Comparison of ENCODE assay signal across 9 cellular contexts in the genomic region with DNA sequence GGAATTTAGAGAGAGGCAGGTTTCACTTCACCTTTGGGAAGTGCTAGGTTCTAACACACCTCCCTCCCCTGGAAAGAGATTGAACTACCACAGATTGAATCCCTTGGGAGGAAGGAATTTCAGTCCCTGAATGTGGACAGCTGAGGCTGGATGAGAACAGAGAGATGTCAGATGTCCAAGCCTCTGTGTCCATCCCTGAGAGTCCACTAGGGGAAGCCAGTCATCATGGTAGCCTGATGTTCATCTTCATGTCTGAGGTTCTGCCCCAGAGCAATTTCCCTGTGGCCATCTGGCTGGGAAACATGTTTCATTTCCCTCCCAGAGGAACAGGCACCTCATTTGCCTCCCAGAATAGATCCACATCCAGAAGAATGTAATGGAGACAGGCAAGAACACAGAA. TPM values are rescaled to one million over a fixed set of nuclear protein-coding genes. Genes with fewer than 3 reads are reported as not detected.
DNase-seq lines count a peak whose midpoint lies in the region; TF ChIP-seq lines count a peak whose summit lies in the region.
"Not testable (repeated sequence)": the region's sequence is repeated elsewhere in the genome, so short reads cannot be mapped to it uniquely, and the experiment has no call there.
"Had no signal": no experiment of that assay in that cellular context is flagged by ENCODE, and none has a peak within 500 bp of the region (broad histone marks: within the 10 kb centered on the region; RNA-seq: fewer than 3 reads in every experiment).

No MANE protein-coding gene starts in this region.

- H3K36me3 ChIP-seq in BJ (ENCODE audit: control insufficient read depth, insufficient read depth, low read length); WERI-Rb-1; liver (ENCODE audit: control insufficient read depth in 4 of 4, insufficient read depth in 3 of 4, low read depth in 1 of 4, low read length in 3 of 4): not testable (repeated sequence)

- H3K36me3 Mint-ChIP-seq in chondrocyte (ENCODE audit: low read depth); type B pancreatic cell: not testable (repeated sequence)

- H3K4me1 ChIP-seq in liver (ENCODE audit: control insufficient read depth in 4 of 4, insufficient read depth in 4 of 4, low read length in 3 of 4): not testable (repeated sequence)

- H3K9me3 ChIP-seq in WERI-Rb-1 (ENCODE audit: severe bottlenecking); liver (ENCODE audit: control insufficient read depth in 4 of 4, low read length in 3 of 4): not testable (repeated sequence)

- H3K9me3 Mint-ChIP-seq in chondrocyte (ENCODE audit: low read depth); type B pancreatic cell: not testable (repeated sequence)

- not testable (repeated sequence) for H3K27ac Mint-ChIP-seq in chondrocyte (ENCODE audit: unreplicated experiment)
- H3K27ac Mint-ChIP-seq in type B pancreatic cell: peak overlapping the region; percentile 21

- H3K27me3 ChIP-seq in BJ (ENCODE audit: control insufficient read depth, insufficient read depth, low read length); WERI-Rb-1 (ENCODE audit: insufficient read depth, low read depth, severe bottlenecking); liver (ENCODE audit: control insufficient read depth in 4 of 4, insufficient read depth in 4 of 4, low read length in 3 of 4): not testable (repeated sequence)

- not testable (repeated sequence) for H3K4me3 Mint-ChIP-seq in chondrocyte (ENCODE audit: unreplicated experiment); type B pancreatic cell

- not testable (repeated sequence) for H3K27me3 Mint-ChIP-seq in chondrocyte (ENCODE audit: low read depth)
- peaks cover 19% of the 10 kb centered on the region for H3K27me3 Mint-ChIP-seq in type B pancreatic cell

- not testable (repeated sequence) for DNase-seq in BJ (ENCODE audit: low read depth); chondrocyte (ENCODE audit: low spot score); fibroblast of the aortic adventitia (ENCODE audit: low read depth); type B pancreatic cell (ENCODE audit: extremely low spot score, unreplicated experiment)
- DNase-seq in LHCN-M2 (ENCODE audit: low read depth) (peak; percentile 70), WERI-Rb-1 (peak; percentile 32)

- H3K27ac ChIP-seq in WERI-Rb-1; liver (ENCODE audit: low read depth in 1 of 2, low read length in 2 of 2): not testable (repeated sequence)

- POLR2A ChIA-PET in BJ (lab: Charles Lee): not testable (repeated sequence)

- TF ChIP-seq CTCF in BJ (IDR thresholded peaks at IDR 0.05; ENCODE audit: insufficient read depth, low read depth, low read length) (peak; percentile 26; the same call in 1 of the 2 replicates), GM12873 (IDR thresholded peaks at IDR 0.05; ENCODE audit: insufficient read depth, low read depth, low read length, missing control alignments) (peak; percentile 3), WERI-Rb-1 (IDR thresholded peaks at IDR 0.05; ENCODE audit: low read depth, low read length) (peak; percentile 54), chondrocyte (IDR thresholded peaks at IDR 0.05) (peak; percentile 38), fibroblast of the aortic adventitia (IDR thresholded peaks at IDR 0.05; ENCODE audit: insufficient read depth, low read length) (peak; percentile 17), liver (IDR thresholded peaks at IDR 0.05; ENCODE audit: low read depth, low read length, missing input control) (peak; percentile 27), type B pancreatic cell (conservative IDR thresholded peaks at IDR 0.05) (peak; percentile 23)

- H3K4me3 ChIP-seq in BJ (ENCODE audit: low read depth, low read length); WERI-Rb-1 (ENCODE audit: low read depth, low read length); fibroblast of the aortic adventitia (ENCODE audit: low read depth, low read length); liver (ENCODE audit: low read depth in 1 of 3, low read length in 3 of 3): not testable (repeated sequence)

- peak; percentile 58 to 75 for TF ChIP-seq RAD21 in liver (IDR thresholded peaks at IDR 0.05)

- CTCF ChIA-PET in BJ (lab: Yijun Ruan, JAX): not testable (repeated sequence)

- H3K4me1 Mint-ChIP-seq in chondrocyte (ENCODE audit: low read depth) (peaks cover 34% of the 10 kb centered on the region), type B pancreatic cell (ENCODE audit: unreplicated experiment) (peaks cover 17% of the 10 kb centered on the region)

- H3K9ac ChIP-seq in liver (ENCODE audit: low read depth in 1 of 2, low read length in 2 of 2): not testable (repeated sequence)

TF ChIP-seq in liver, 16 proteins besides CTCF, POLR2A, EP300 and RAD21:
- TF ChIP-seq, protein P1, sequence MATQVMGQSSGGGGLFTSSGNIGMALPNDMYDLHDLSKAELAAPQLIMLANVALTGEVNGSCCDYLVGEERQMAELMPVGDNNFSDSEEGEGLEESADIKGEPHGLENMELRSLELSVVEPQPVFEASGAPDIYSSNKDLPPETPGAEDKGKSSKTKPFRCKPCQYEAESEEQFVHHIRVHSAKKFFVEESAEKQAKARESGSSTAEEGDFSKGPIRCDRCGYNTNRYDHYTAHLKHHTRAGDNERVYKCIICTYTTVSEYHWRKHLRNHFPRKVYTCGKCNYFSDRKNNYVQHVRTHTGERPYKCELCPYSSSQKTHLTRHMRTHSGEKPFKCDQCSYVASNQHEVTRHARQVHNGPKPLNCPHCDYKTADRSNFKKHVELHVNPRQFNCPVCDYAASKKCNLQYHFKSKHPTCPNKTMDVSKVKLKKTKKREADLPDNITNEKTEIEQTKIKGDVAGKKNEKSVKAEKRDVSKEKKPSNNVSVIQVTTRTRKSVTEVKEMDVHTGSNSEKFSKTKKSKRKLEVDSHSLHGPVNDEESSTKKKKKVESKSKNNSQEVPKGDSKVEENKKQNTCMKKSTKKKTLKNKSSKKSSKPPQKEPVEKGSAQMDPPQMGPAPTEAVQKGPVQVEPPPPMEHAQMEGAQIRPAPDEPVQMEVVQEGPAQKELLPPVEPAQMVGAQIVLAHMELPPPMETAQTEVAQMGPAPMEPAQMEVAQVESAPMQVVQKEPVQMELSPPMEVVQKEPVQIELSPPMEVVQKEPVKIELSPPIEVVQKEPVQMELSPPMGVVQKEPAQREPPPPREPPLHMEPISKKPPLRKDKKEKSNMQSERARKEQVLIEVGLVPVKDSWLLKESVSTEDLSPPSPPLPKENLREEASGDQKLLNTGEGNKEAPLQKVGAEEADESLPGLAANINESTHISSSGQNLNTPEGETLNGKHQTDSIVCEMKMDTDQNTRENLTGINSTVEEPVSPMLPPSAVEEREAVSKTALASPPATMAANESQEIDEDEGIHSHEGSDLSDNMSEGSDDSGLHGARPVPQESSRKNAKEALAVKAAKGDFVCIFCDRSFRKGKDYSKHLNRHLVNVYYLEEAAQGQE (IDR thresholded peaks at IDR 0.05): peak; percentile 28

RNA-seq across cellular contexts. Expression of a gene that starts 30.1 kb away (rescaled TPM):
- polyA plus RNA-seq in BJ (2011; rRNA removed): 1.1 and 1.6 TPM in 2 replicates
- 1.3 and 1.7 TPM in 2 replicates for polyA minus RNA-seq in BJ (2011; rRNA and poly(A)+ RNA removed)
- total RNA-seq in LHCN-M2 (2014; rRNA removed): 2.3 and 4.2 TPM in 2 replicates
- polyA plus RNA-seq in LHCN-M2 (2012): 12.6 TPM
- total RNA-seq in chondrocyte: 0.29 TPM in 1 of 3 replicates, not detected in the others
- total RNA-seq in fibroblast of the aortic adventitia (ENCODE audit: low replicate concordance): 0.09 and 1.5 TPM in 2 replicates
- under 1 TPM; 0.09 to 0.17 TPM for total RNA-seq in liver
- under 1 TPM; 0.50 to 0.85 TPM for polyA plus RNA-seq in liver
- 2.1 and 56.9 TPM in 2 replicates for total RNA-seq in type B pancreatic cell (ENCODE audit: low replicate concordance)
- total RNA-seq: H9 had no signal

Comparison
In these comparisons a context has a peak if more than half of its experiments do, and no peak if none do; other contexts are left out.
1. CTCF ChIP-seq: peak in every context shown above with its lines; median percentile 54 in WERI-Rb-1; 38 in chondrocyte; 27 in liver; 26 in BJ; 23 in type B pancreatic cell; 17 in fibroblast of the aortic adventitia; 3 in GM12873.